Comparison of ENCODE assay signal across 1 cellular context in genomic region chr16:75250809-75251279, GRCh38.
A peak's percentile ranks its signal among the peaks of the same experiment; 100 is the strongest.
TF ChIP-seq lines count a peak whose summit lies in the region.

No MANE protein-coding gene starts in this region.

TF ChIP-seq in HepG2, 621 proteins besides CTCF, POLR2A, EP300 and RAD21 (continued from another document and continues in another):
- TF ChIP-seq GMEB2 (CRISPR knock-in tag; IDR thresholded peaks at IDR 0.05; ENCODE audit: low read depth) (no peak), ZSCAN29 (CRISPR knock-in tag; conservative IDR thresholded peaks at IDR 0.05) (0 out of 2 replicates have a peak, but pooled peaks have one; percentile 16), IKZF5 (CRISPR knock-in tag; IDR thresholded peaks at IDR 0.05) (peak; percentile 56; the same call in 1 of the 2 replicates), GPN1 (CRISPR knock-in tag; IDR thresholded peaks at IDR 0.05; ENCODE audit: borderline replicate concordance) (no peak), ZNF569 (CRISPR knock-in tag; IDR thresholded peaks at IDR 0.05; ENCODE audit: borderline replicate concordance) (no peak), ZNF292 (CRISPR knock-in tag; IDR thresholded peaks at IDR 0.05; ENCODE audit: borderline replicate concordance, low read depth) (no peak), ZNF800 (CRISPR knock-in tag; IDR thresholded peaks at IDR 0.05) (peak; percentile 43; the same call in 1 of the 2 replicates), GATAD2A (CRISPR knock-in tag; IDR thresholded peaks at IDR 0.05) (no peak), ZNF556 (CRISPR knock-in tag; IDR thresholded peaks at IDR 0.05; ENCODE audit: borderline replicate concordance) (peak; percentile 16; the same call in 1 of the 2 replicates), FOXA1 (IDR thresholded peaks at IDR 0.05) (no peak), FOXA1 (CRISPR knock-in tag; IDR thresholded peaks at IDR 0.05) (no peak), ZNF33A (CRISPR knock-in tag; IDR thresholded peaks at IDR 0.05; ENCODE audit: borderline replicate concordance) (no peak), NR0B2 (CRISPR knock-in tag; IDR thresholded peaks at IDR 0.05) (no peak), RORA (CRISPR knock-in tag; IDR thresholded peaks at IDR 0.05) (no peak), SRSF4 (IDR thresholded peaks at IDR 0.05; ENCODE audit: low read depth, low read length, poor library complexity, severe bottlenecking) (peak; percentile 90), ZBTB46 (CRISPR knock-in tag; IDR thresholded peaks at IDR 0.05; ENCODE audit: borderline replicate concordance) (no peak; the same call in 1 of the 2 replicates), ARID2 (CRISPR knock-in tag; IDR thresholded peaks at IDR 0.05; ENCODE audit: borderline replicate concordance) (0 out of 2 replicates have a peak, but pooled peaks have one; percentile 56), KAT7 (CRISPR knock-in tag; IDR thresholded peaks at IDR 0.05; ENCODE audit: borderline replicate concordance) (no peak), FOXK2 (IDR thresholded peaks at IDR 0.05) (no peak), TCF7L2 (IDR thresholded peaks at IDR 0.05; ENCODE audit: low read depth, low read length) (no peak), ASH2L (IDR thresholded peaks at IDR 0.05; ENCODE audit: insufficient read length, low read depth, low read length) (peak; percentile 55), SRF (IDR thresholded peaks at IDR 0.05; ENCODE audit: low read depth, low read length) (no peak), ZBTB39 (CRISPR knock-in tag; IDR thresholded peaks at IDR 0.05) (no peak), ZUFSP (CRISPR knock-in tag; IDR thresholded peaks at IDR 0.05; ENCODE audit: borderline replicate concordance) (no peak), NCOA1 (CRISPR knock-in tag; IDR thresholded peaks at IDR 0.05) (peak; percentile 86; the same call in 1 of the 2 replicates), SATB2 (CRISPR knock-in tag; IDR thresholded peaks at IDR 0.05) (peak; percentile 18; the same call in 1 of the 2 replicates), HOMEZ (CRISPR knock-in tag; IDR thresholded peaks at IDR 0.05; ENCODE audit: low read depth) (no peak), ZNF510 (CRISPR knock-in tag; IDR thresholded peaks at IDR 0.05; ENCODE audit: low read depth) (peak; percentile 51; the same call in 1 of the 2 replicates), THYN1 (CRISPR knock-in tag; IDR thresholded peaks at IDR 0.05; ENCODE audit: borderline replicate concordance, low read depth) (no peak), ZNF138 (CRISPR knock-in tag; IDR thresholded peaks at IDR 0.05; ENCODE audit: low read depth) (no peak; the same call in none of the 2 replicates), CCAR2 (optimal IDR thresholded peaks at IDR 0.05; ENCODE audit: low read depth, low read length) (no peak), NFKB2 (CRISPR knock-in tag; IDR thresholded peaks at IDR 0.05; ENCODE audit: borderline replicate concordance) (no peak; the same call in 1 of the 2 replicates), DMAP1 (CRISPR knock-in tag; IDR thresholded peaks at IDR 0.05) (peak; percentile 32; the same call in 1 of the 2 replicates), ZNF143 (CRISPR knock-in tag; IDR thresholded peaks at IDR 0.05) (peak; percentile 41; the same call in 1 of the 2 replicates), TEF (CRISPR knock-in tag; IDR thresholded peaks at IDR 0.05) (no peak), HDAC2 (CRISPR knock-in tag; IDR thresholded peaks at IDR 0.05) (peak; percentile 11; the same call in 1 of the 2 replicates), ZNF33B (CRISPR knock-in tag; IDR thresholded peaks at IDR 0.05) (no peak; the same call in 1 of the 2 replicates), ZNF746 (CRISPR knock-in tag; IDR thresholded peaks at IDR 0.05) (0 out of 2 replicates have a peak, but pooled peaks have one; percentile 2), ZSCAN22 (CRISPR knock-in tag; IDR thresholded peaks at IDR 0.05) (0 out of 2 replicates have a peak, but pooled peaks have one; percentile 61), ATF1 (CRISPR knock-in tag; IDR thresholded peaks at IDR 0.05) (no peak), ATF6 (CRISPR knock-in tag; conservative IDR thresholded peaks at IDR 0.05) (no peak), MXD3 (CRISPR knock-in tag; IDR thresholded peaks at IDR 0.05) (peak; percentile 76; the same call in 1 of the 2 replicates), ZSCAN30 (CRISPR knock-in tag; IDR thresholded peaks at IDR 0.05) (no peak), BCLAF1 (IDR thresholded peaks at IDR 0.05) (no peak)
